In genomic region chr22:36326178-36327161, GRCh38 we compare ENCODE assay signal across 1 cellular context.
TF ChIP-seq lines count a peak whose summit lies in the region.

No MANE protein-coding gene starts in this region.

TF ChIP-seq in IMR-90, 13 proteins besides CTCF, POLR2A, EP300 and RAD21 (continued from another document):
- TF ChIP-seq USF2 (IDR thresholded peaks at IDR 0.05; ENCODE audit: low read depth, low read length) (no peak), CEBPB (IDR thresholded peaks at IDR 0.05; ENCODE audit: low read depth, low read length) (no peak), FOS (IDR thresholded peaks at IDR 0.05; ENCODE audit: low read depth, low read length) (no peak), CHD1 (IDR thresholded peaks at IDR 0.05; ENCODE audit: low read depth, low read length) (no peak), NFE2L2 (IDR thresholded peaks at IDR 0.05; ENCODE audit: low read depth, low read length) (no peak), MXI1 (IDR thresholded peaks at IDR 0.05; ENCODE audit: borderline replicate concordance, low read depth, low read length) (no peak), BHLHE40 (IDR thresholded peaks at IDR 0.05; ENCODE audit: low read depth, low read length) (no peak)
